Comparison of ENCODE assay signal across 13 cellular contexts in the genomic region with DNA sequence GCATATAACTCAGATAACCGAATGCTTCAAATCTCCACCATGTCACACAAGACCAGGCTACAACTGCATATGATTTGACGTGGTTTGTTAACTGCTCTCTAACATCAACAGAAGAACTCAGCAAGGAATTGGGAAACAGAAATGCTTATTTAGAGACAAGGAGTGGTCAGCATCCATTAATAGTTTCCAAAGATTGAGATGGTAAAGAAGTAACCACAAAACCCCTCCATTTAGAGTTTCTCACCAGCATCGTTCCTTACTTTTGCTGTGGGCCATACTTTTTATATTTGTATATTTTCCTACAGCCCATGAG.
A peak's percentile ranks its signal among the peaks of the same experiment; 100 is the strongest.
DNase-seq lines count a peak whose midpoint lies in the region; ATAC-seq and TF ChIP-seq lines count a peak whose summit lies in the region.
"Had no signal": no experiment of that assay in that cellular context is flagged by ENCODE, and none has a peak within 500 bp of the region (broad histone marks: within the 10 kb centered on the region; RNA-seq: fewer than 3 reads in every experiment).

No MANE protein-coding gene starts in this region.

- H3K4me1 ChIP-seq in mucosa of rectum (ENCODE audit: control insufficient read depth in 2 of 2, insufficient read depth in 2 of 2, low read length in 2 of 2) (no peaks in the 10 kb centered on the region), tibial artery (peaks cover 0 to 36% (median 18%) of the 10 kb centered on the region in 4 donors)

- no peak for TF ChIP-seq CTCF in coronary artery (IDR thresholded peaks at IDR 0.05)
- no peak for TF ChIP-seq CTCF in tibial artery (IDR thresholded peaks at IDR 0.05)

- intact Hi-C loops in tibial artery (cut with DNase I; ENCODE audit: low total_unique reads) = no loop called here

- H3K9ac ChIP-seq in mucosa of rectum (ENCODE audit: low read depth in 1 of 2, low read length in 2 of 2) = no peak overlapping the region

- H3K9me3 ChIP-seq in mucosa of rectum (ENCODE audit: control insufficient read depth in 2 of 2, low read length in 2 of 2) (no peaks in the 10 kb centered on the region), tibial artery (no peaks in the 10 kb centered on the region)
- H3K9me3 ChIP-seq: testis had no signal

- DNase-seq in NCI-H82 (lab: John Stamatoyannopoulos, UW) (peak; percentile 34), NCI-H82 treated with DMSO at 0.1 percent for 48 hours (lab: John Stamatoyannopoulos, UW; ENCODE audit: unreplicated experiment) (no peak), coronary artery (ENCODE audit: low spot score) (no peak), tibial artery (no peak), substantia nigra (lab: John Stamatoyannopoulos, UW) (no peak), activated T-cell treated with anti-CD3 and anti-CD28 coated beads for 4 hours (no peak)
- DNase-seq: activated CD4-positive, alpha-beta T cell treated with anti-CD3 and anti-CD28 coated beads, Interleukin-2, amount 10 ng/mL, durations not matched to agents 7 days and 5 days had no signal

- H3K36me3 ChIP-seq in mucosa of rectum (ENCODE audit: control insufficient read depth in 2 of 2, insufficient read depth in 2 of 2, low read length in 2 of 2) (no peaks in the 10 kb centered on the region), tibial artery (no peaks in the 10 kb centered on the region)

- H3K27ac ChIP-seq in coronary artery (peak overlapping the region; percentile 66 to 88), mucosa of rectum (ENCODE audit: low read depth in 2 of 2, low read length in 2 of 2) (peak overlapping the region; percentile 43 to 60), tibial artery (peak overlapping the region; percentile 61 to 62), substantia nigra (ENCODE audit: low read depth, low read length, poor library complexity, severe bottlenecking) (no peak overlapping the region)
- H3K27ac ChIP-seq: testis had no signal

- no peak for ATAC-seq in HG03378 (IDR thresholded peaks at IDR 0.05; ENCODE audit: unreplicated experiment)
- ATAC-seq: activated T-helper 17 cell treated with anti-CD3 and anti-CD28 coated beads, Interleukin-2, amount 50 U/mL, for 72 hours; GM12878; left lobe of liver had no signal

- peak overlapping the region; percentile 37 for H3K4me3 ChIP-seq in coronary artery
- no peak overlapping the region for H3K4me3 ChIP-seq in mucosa of rectum (ENCODE audit: low read length in 2 of 2)
- H3K4me3 ChIP-seq in tibial artery = peak overlapping the region in 1 of 2 donors; percentile 2
- H3K4me3 ChIP-seq: GM12878, testis had no signal

- H3K27me3 ChIP-seq in mucosa of rectum (ENCODE audit: control insufficient read depth in 2 of 2, insufficient read depth in 2 of 2, low read length in 2 of 2) (no peaks in the 10 kb centered on the region), tibial artery (no peaks in the 10 kb centered on the region)
- H3K27me3 ChIP-seq: testis had no signal
